Comparison of ENCODE assay signal across 8 cellular contexts in the genomic region with DNA sequence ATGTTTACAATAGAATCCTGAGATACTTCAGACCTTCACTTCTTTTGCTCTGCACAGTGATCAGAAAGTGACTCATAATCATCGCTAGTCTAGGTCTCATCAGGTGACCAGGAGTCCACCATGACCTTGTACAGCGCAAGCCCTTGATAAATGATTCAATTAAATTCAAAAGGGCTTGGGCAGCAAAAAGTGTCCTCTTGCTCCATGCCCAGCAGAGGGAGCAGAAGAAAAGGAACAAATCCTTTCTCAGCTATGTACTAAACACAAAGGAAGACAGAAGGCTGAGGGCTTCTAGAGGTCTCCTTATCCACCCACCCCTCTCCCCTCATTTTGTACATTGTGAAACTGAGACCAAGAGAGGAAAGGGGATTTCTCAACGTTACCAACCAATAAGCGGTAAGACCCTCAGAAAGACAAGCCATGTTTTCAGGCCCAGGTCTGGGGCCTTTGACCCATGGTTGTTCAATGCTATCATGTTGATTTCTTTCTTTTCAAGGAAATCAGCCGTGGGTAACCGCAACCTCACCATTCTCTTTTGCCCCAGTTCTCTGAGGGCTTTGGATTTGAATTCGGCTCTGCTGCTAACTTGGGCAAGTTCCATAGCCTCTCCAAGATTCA.
DNase-seq lines count a peak whose midpoint lies in the region; ATAC-seq and TF ChIP-seq lines count a peak whose summit lies in the region.

No MANE protein-coding gene starts in this region.

- ATAC-seq in HG03025 (IDR thresholded peaks at IDR 0.05; ENCODE audit: low FRiP score, unreplicated experiment) (no peak), GM21786 (IDR thresholded peaks at IDR 0.05; ENCODE audit: unreplicated experiment) (no peak)

- H3K23ac ChIP-seq in mesendoderm (ENCODE audit: low read length), result no peak overlapping the region

- H3K4ac ChIP-seq in mesendoderm (ENCODE audit: low read depth, low read length), result no peak overlapping the region

- in situ Hi-C loops in brain microvascular endothelial cell (cut with HindIII; ENCODE audit: low pct_ligation_motif_present, low sequenced_read_pairs), result no loop called here

- no peak overlapping the region for H3K18ac ChIP-seq in mesendoderm (ENCODE audit: low read length)

- H3K4me2 ChIP-seq in mesendoderm (ENCODE audit: low read length), result no peak overlapping the region

- H3K36me3 ChIP-seq in brain microvascular endothelial cell (replicated peaks) (no peaks in the 10 kb centered on the region), liver (ENCODE audit: control insufficient read depth in 4 of 4, insufficient read depth in 3 of 4, low read depth in 1 of 4, low read length in 3 of 4) (no peaks in the 10 kb centered on the region), mesendoderm (ENCODE audit: control insufficient read depth, insufficient read depth, low read length) (no peaks in the 10 kb centered on the region)

- no peak overlapping the region for H2BK15ac ChIP-seq in mesendoderm (replicated peaks; ENCODE audit: low read depth)

- no peak overlapping the region for H3K27ac ChIP-seq in brain microvascular endothelial cell
- H3K27ac ChIP-seq in liver (ENCODE audit: low read depth in 1 of 2, low read length in 2 of 2), result no peak overlapping the region
- H3K27ac ChIP-seq in mesendoderm (ENCODE audit: low read depth, low read length), result no peak overlapping the region

- no peak overlapping the region for H4K5ac ChIP-seq in mesendoderm (ENCODE audit: low read length)

- H4K8ac ChIP-seq in mesendoderm (ENCODE audit: low read depth, low read length), result no peak overlapping the region

- peak; percentile 66 to 77 for TF ChIP-seq RAD21 in liver (IDR thresholded peaks at IDR 0.05)

- H3K9me3 ChIP-seq in liver (ENCODE audit: control insufficient read depth in 4 of 4, low read length in 3 of 4), result no peaks in the 10 kb centered on the region

- no peak overlapping the region for H2BK120ac ChIP-seq in mesendoderm (ENCODE audit: low read depth, low read length)

- TF ChIP-seq CTCF in GM10266 (IDR thresholded peaks at IDR 0.05; ENCODE audit: control insufficient read depth, insufficient read depth, low read depth, missing control alignments), result peak; percentile 24
- peak; percentile 81 for TF ChIP-seq CTCF in brain microvascular endothelial cell (IDR thresholded peaks at IDR 0.05; ENCODE audit: low read depth, low read length, missing control alignments)
- peak; percentile 31 for TF ChIP-seq CTCF in liver (IDR thresholded peaks at IDR 0.05; ENCODE audit: low read depth, low read length, missing input control)

- H3K27me3 ChIP-seq in brain microvascular endothelial cell (replicated peaks) (no peaks in the 10 kb centered on the region), liver (ENCODE audit: control insufficient read depth in 4 of 4, insufficient read depth in 4 of 4, low read length in 3 of 4) (no peaks in the 10 kb centered on the region), mesendoderm (ENCODE audit: insufficient read depth, low read length, poor library complexity) (no peaks in the 10 kb centered on the region)

- H3K4me3 ChIP-seq in brain microvascular endothelial cell (ENCODE audit: low read depth, low read length) (no peak overlapping the region), liver (ENCODE audit: low read depth in 1 of 3, low read length in 3 of 3) (no peak overlapping the region), mesendoderm (ENCODE audit: low read length) (no peak overlapping the region)

- H3K9ac ChIP-seq in liver (ENCODE audit: low read depth in 1 of 2, low read length in 2 of 2), result no peak overlapping the region
- H3K9ac ChIP-seq in mesendoderm (ENCODE audit: low read length), result no peak overlapping the region

- WGBS in liver, result 80% methylated on average over 7 of the region's 7 CpGs
- no CpG with 5 or more reads among the region's 7 CpGs for WGBS in mesendoderm (ENCODE audit: extremely low coverage, insufficient coverage, low lambda C conversion rate)

- no peak for DNase-seq in GM10266 (ENCODE audit: extremely low spot score)
- peak; percentile 13 for DNase-seq in NCI-H1436 treated with DMSO at 0.1 percent for 48 hours (lab: John Stamatoyannopoulos, UW)
- DNase-seq in brain microvascular endothelial cell, result peak; percentile 39
- no peak for DNase-seq in mesendoderm
- no peak for DNase-seq in UCSD-AML1 (lab: John Stamatoyannopoulos, UW; ENCODE audit: unreplicated experiment)

- peaks cover 0 to 10% (median 4%) of the 10 kb centered on the region in 4 donors for H3K4me1 ChIP-seq in liver (ENCODE audit: control insufficient read depth in 4 of 4, insufficient read depth in 4 of 4, low read length in 3 of 4)
- no peaks in the 10 kb centered on the region for H3K4me1 ChIP-seq in mesendoderm (ENCODE audit: control insufficient read depth, low read depth, low read length)

- H2BK5ac ChIP-seq in mesendoderm (ENCODE audit: low read length), result no peak overlapping the region

- H3K79me1 ChIP-seq in mesendoderm (ENCODE audit: low read length), result no peaks in the 10 kb centered on the region

- no peak overlapping the region for H2AK5ac ChIP-seq in mesendoderm (ENCODE audit: low read length)

- H3K56ac ChIP-seq in mesendoderm (ENCODE audit: low read length), result no peak overlapping the region

- H3K79me2 ChIP-seq in mesendoderm (ENCODE audit: control insufficient read depth, insufficient read depth, low read length), result no peaks in the 10 kb centered on the region

TF ChIP-seq in liver, 16 proteins besides CTCF, POLR2A, EP300 and RAD21:
- TF ChIP-seq JUND (IDR thresholded peaks at IDR 0.05), result peak in 1 of 2 donors; percentile 12
- TF ChIP-seq, protein P1, sequence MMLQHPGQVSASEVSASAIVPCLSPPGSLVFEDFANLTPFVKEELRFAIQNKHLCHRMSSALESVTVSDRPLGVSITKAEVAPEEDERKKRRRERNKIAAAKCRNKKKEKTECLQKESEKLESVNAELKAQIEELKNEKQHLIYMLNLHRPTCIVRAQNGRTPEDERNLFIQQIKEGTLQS (IDR thresholded peaks at IDR 0.05), result no peak
- TF ChIP-seq TAF1 (conservative IDR thresholded peaks at IDR 0.05), result no peak
- TF ChIP-seq HNF4G (IDR thresholded peaks at IDR 0.05), result no peak
- TF ChIP-seq, protein P2, sequence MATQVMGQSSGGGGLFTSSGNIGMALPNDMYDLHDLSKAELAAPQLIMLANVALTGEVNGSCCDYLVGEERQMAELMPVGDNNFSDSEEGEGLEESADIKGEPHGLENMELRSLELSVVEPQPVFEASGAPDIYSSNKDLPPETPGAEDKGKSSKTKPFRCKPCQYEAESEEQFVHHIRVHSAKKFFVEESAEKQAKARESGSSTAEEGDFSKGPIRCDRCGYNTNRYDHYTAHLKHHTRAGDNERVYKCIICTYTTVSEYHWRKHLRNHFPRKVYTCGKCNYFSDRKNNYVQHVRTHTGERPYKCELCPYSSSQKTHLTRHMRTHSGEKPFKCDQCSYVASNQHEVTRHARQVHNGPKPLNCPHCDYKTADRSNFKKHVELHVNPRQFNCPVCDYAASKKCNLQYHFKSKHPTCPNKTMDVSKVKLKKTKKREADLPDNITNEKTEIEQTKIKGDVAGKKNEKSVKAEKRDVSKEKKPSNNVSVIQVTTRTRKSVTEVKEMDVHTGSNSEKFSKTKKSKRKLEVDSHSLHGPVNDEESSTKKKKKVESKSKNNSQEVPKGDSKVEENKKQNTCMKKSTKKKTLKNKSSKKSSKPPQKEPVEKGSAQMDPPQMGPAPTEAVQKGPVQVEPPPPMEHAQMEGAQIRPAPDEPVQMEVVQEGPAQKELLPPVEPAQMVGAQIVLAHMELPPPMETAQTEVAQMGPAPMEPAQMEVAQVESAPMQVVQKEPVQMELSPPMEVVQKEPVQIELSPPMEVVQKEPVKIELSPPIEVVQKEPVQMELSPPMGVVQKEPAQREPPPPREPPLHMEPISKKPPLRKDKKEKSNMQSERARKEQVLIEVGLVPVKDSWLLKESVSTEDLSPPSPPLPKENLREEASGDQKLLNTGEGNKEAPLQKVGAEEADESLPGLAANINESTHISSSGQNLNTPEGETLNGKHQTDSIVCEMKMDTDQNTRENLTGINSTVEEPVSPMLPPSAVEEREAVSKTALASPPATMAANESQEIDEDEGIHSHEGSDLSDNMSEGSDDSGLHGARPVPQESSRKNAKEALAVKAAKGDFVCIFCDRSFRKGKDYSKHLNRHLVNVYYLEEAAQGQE (IDR thresholded peaks at IDR 0.05), result no peak
- TF ChIP-seq HNF4A (conservative IDR thresholded peaks at IDR 0.05), result peak in 1 of 2 donors; percentile 19
- TF ChIP-seq, protein P3, sequence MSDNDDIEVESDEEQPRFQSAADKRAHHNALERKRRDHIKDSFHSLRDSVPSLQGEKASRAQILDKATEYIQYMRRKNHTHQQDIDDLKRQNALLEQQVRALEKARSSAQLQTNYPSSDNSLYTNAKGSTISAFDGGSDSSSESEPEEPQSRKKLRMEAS (IDR thresholded peaks at IDR 0.05), result no peak
- no peak for TF ChIP-seq FOXA2 (IDR thresholded peaks at IDR 0.05)
- no peak for TF ChIP-seq SP1 (IDR thresholded peaks at IDR 0.05)
- TF ChIP-seq EGR1 (IDR thresholded peaks at IDR 0.05; ENCODE audit: low read depth in 2 of 2), result no peak
- TF ChIP-seq NR2F2 (IDR thresholded peaks at IDR 0.05), result no peak
- TF ChIP-seq FOXA1 (IDR thresholded peaks at IDR 0.05), result no peak
- TF ChIP-seq GABPA (IDR thresholded peaks at IDR 0.05 in 1 of 2, conservative IDR thresholded peaks at IDR 0.05 in 1 of 2), result no peak
- peak in 1 of 2 donors; percentile 16 for TF ChIP-seq RXRA (IDR thresholded peaks at IDR 0.05)
- TF ChIP-seq, protein P4, sequence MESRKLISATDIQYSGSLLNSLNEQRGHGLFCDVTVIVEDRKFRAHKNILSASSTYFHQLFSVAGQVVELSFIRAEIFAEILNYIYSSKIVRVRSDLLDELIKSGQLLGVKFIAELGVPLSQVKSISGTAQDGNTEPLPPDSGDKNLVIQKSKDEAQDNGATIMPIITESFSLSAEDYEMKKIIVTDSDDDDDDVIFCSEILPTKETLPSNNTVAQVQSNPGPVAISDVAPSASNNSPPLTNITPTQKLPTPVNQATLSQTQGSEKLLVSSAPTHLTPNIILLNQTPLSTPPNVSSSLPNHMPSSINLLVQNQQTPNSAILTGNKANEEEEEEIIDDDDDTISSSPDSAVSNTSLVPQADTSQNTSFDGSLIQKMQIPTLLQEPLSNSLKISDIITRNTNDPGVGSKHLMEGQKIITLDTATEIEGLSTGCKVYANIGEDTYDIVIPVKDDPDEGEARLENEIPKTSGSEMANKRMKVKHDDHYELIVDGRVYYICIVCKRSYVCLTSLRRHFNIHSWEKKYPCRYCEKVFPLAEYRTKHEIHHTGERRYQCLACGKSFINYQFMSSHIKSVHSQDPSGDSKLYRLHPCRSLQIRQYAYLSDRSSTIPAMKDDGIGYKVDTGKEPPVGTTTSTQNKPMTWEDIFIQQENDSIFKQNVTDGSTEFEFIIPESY (IDR thresholded peaks at IDR 0.05), result no peak
- TF ChIP-seq YY1 (IDR thresholded peaks at IDR 0.05), result no peak

Comparison
In these comparisons a context has a peak if more than half of its experiments do, and no peak if none do; other contexts are left out.
1. DNase-seq: peak in NCI-H1436 treated with DMSO at 0.1 percent for 48 hours (single experiment) and brain microvascular endothelial cell (single experiment); none in GM10266 (single experiment), mesendoderm (single experiment) and UCSD-AML1 (single experiment).
2. CTCF ChIP-seq: peak in every context shown above with its lines; median percentile 81 in brain microvascular endothelial cell; 31 in liver; 24 in GM10266.